12 cellular contexts compared by ENCODE assay signal in the genomic region with DNA sequence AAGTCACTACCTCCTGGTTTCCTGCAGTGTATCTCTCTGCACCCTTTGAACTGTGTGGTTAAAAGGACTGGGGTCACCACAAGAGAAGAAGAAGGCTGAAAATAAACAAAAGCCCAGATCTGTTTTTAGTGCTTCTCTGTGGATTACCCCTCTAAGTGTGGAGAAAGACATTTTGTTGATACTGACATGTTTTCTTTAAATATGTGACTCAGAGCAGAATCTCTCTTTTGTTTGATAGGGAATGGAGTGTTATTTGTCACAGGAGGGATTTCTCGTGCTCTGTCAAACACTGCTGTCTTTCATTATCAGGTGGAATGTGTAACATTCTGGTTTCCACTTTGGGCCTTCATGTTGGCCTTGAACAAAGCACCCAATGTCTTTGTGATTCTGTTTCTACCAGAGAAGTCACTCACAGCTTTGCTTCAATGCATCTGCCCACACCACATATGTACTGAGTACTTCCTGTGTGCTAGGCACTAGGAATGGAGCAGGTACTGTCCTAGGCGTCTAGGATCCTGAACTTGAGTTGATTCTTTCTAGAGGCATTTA.
DNase-seq lines count a peak whose midpoint lies in the region; ATAC-seq, FAIRE-seq and TF ChIP-seq lines count a peak whose summit lies in the region.
"Had no signal": no experiment of that assay in that cellular context is flagged by ENCODE, and none has a peak within 500 bp of the region (broad histone marks: within the 10 kb centered on the region; RNA-seq: fewer than 3 reads in every experiment).

No MANE protein-coding gene starts in this region.

- no peaks in the 10 kb centered on the region for H3K79me2 ChIP-seq in GM12878 (ENCODE audit: control insufficient read depth, insufficient read depth, low read length)
- H3K79me2 ChIP-seq: parathyroid adenoma had no signal

- SMC1A ChIA-PET in GM12878 (lab: Charles Lee; ENCODE audit: uncharacterized antibody, unreplicated experiment) = interaction anchor here (0.6 to 1.3 kb wide), 5 partner anchors 9 to 408 kb away, joined by 3 to 5 read pairs (median 4); no protein-coding TSS in a partner anchor

- 21% methylated on average over 2 of the region's 2 CpGs for WGBS in GM12878 (ENCODE audit: insufficient coverage, insufficient replicate concordance, low lambda C conversion rate, missing lambda C conversion rate)

- RAD21 ChIA-PET in GM12878 (lab: Charles Lee; ENCODE audit: unreplicated experiment) = interaction anchor here (1.5 kb wide), 1 partner anchor 22 kb away, joined by 7 read pairs; no protein-coding TSS in a partner anchor

- H3K4me1 Mint-ChIP-seq in CD8-positive, alpha-beta memory T cell = peaks cover 13 to 21% (median 16%) of the 10 kb centered on the region in 3 donors

- H3K27ac ChIP-seq in CD8-positive, alpha-beta memory T cell (ENCODE audit: low read depth, low read length) = no peak overlapping the region
- H3K27ac ChIP-seq in GM12878 (ENCODE audit: control insufficient read depth, insufficient read depth) = peak overlapping the region; percentile 1; the same call in 1 of the 2 replicates
- H3K27ac ChIP-seq: parathyroid adenoma, vagina had no signal

- peak; percentile 21 to 69; a peak in 3 of 4 replicates for TF ChIP-seq EP300 in GM12878 (IDR thresholded peaks at IDR 0.05; ENCODE audit: borderline replicate concordance in 1 of 2, control insufficient read depth in 1 of 2, low read depth in 2 of 2, low read length in 2 of 2)

- peak in 1 of 5 donors; percentile 13 for DNase-seq in CD8-positive, alpha-beta memory T cell
- DNase-seq in GM12878 (ENCODE audit: low read depth, low spot score) (peak; percentile 48), COR-L47 (lab: John Stamatoyannopoulos, UW) (no peak), NCI-H446 treated with DMSO at 0.1 percent for 48 hours (lab: John Stamatoyannopoulos, UW) (no peak)
- DNase-seq: KG1, NCI-H748 treated with DMSO at 0.1 percent for 48 hours had no signal

- intact Hi-C loops in GM12878 (cut with micrococcal nuclease; ENCODE audit: unreplicated experiment) = no loop called here

- H3K4me3 Mint-ChIP-seq in CD8-positive, alpha-beta memory T cell = peak overlapping the region in 4 of 7 donors; percentile 6 to 43 (median 22)

- no TSS peak for BruUV-seq in GM12878 (replicated peaks; lab: Mats Ljungman, UMichigan)

- H3K27me3 Mint-ChIP-seq in CD8-positive, alpha-beta memory T cell = peaks cover 0 to 2% of the 10 kb centered on the region in 2 donors

- CTCF ChIA-PET in CD8-positive, alpha-beta memory T cell (lab: Charles Lee) = no interaction called here
- CTCF ChIA-PET in GM12878 (lab: Yijun Ruan, JAX) = interaction anchor here (1.4 kb wide), 1 partner anchor 39 kb away, joined by 3 read pairs; no protein-coding TSS in a partner anchor

- no peak for TF ChIP-seq RAD21 in GM12878 (IDR thresholded peaks at IDR 0.05; ENCODE audit: insufficient read depth, low read depth, low read length)

- no peak overlapping the region for H2AFZ ChIP-seq in GM12878 (ENCODE audit: control insufficient read depth, low read depth, low read length)
- H2AFZ ChIP-seq: parathyroid adenoma had no signal

- no peaks in the 10 kb centered on the region for H3K9me3 ChIP-seq in CD8-positive, alpha-beta memory T cell (ENCODE audit: low read length)
- no peaks in the 10 kb centered on the region; the same call in 2 of the 3 replicates for H3K9me3 ChIP-seq in GM12878 (replicated peaks; ENCODE audit: control insufficient read depth, insufficient read depth, low read length)
- H3K9me3 ChIP-seq: vagina had no signal

- no peaks in the 10 kb centered on the region for H4K20me1 ChIP-seq in GM12878 (ENCODE audit: control insufficient read depth, insufficient read depth)

- no peak for TF ChIP-seq POLR2A in GM12878 (IDR thresholded peaks at IDR 0.05; ENCODE audit: low read depth, low read length)

- H3K9ac ChIP-seq in GM12878 (ENCODE audit: control insufficient read depth, insufficient read depth, low read length) = no peak overlapping the region
- H3K9ac ChIP-seq: parathyroid adenoma had no signal

- H3K36me3 ChIP-seq in CD8-positive, alpha-beta memory T cell (ENCODE audit: insufficient read depth, low read length) = no peaks in the 10 kb centered on the region
- peaks cover 0 to 21% of the 10 kb centered on the region in 2 experiments; a peak in 3 of 4 replicates for H3K36me3 ChIP-seq in GM12878 (ENCODE audit: control insufficient read depth in 2 of 2, insufficient read depth in 2 of 2, low read length in 1 of 2)
- H3K36me3 ChIP-seq: vagina had no signal

- H3K4me3 ChIP-seq in CD8-positive, alpha-beta memory T cell (ENCODE audit: low read length) = no peak overlapping the region
- H3K4me3 ChIP-seq in GM12878 = no peak overlapping the region
- H3K4me3 ChIP-seq: vagina had no signal

- peaks cover 13% of the 10 kb centered on the region for H3K4me1 ChIP-seq in CD8-positive, alpha-beta memory T cell (ENCODE audit: insufficient read depth, low read length)
- H3K4me1 ChIP-seq in GM12878 (ENCODE audit: control insufficient read depth, insufficient read depth, low read length) = peaks cover 39% of the 10 kb centered on the region
- H3K4me1 ChIP-seq: parathyroid adenoma, vagina had no signal

- no peak for FAIRE-seq in GM12878 (lab: Jason Lieb, UNC)

- TF ChIP-seq CTCF in GM12878 (IDR thresholded peaks at IDR 0.05 in 2 of 3, conservative IDR thresholded peaks at IDR 0.05 in 1 of 3; ENCODE audit: control insufficient read depth in 2 of 3, extremely low read depth in 1 of 3, insufficient read depth in 1 of 3, low read depth in 3 of 3, low read length in 3 of 3) = no peak

- peak overlapping the region in 6 of 8 donors; percentile 26 to 85 (median 48) for H3K27ac Mint-ChIP-seq in CD8-positive, alpha-beta memory T cell

- ATAC-seq in GM18909 (IDR thresholded peaks at IDR 0.05; ENCODE audit: poor library complexity, unreplicated experiment) (peak; percentile 69), HG03460 (IDR thresholded peaks at IDR 0.05; ENCODE audit: unreplicated experiment) (peak; percentile 70), GM12878 (peak; percentile 60), GM18867 (IDR thresholded peaks at IDR 0.05; ENCODE audit: unreplicated experiment) (no peak), HG03457 (IDR thresholded peaks at IDR 0.05; ENCODE audit: unreplicated experiment) (no peak)

- in situ Hi-C loops in GM12878 (cut with MboI) = no loop called here

- H3K27me3 ChIP-seq in CD8-positive, alpha-beta memory T cell (ENCODE audit: insufficient read depth, low read length, poor library complexity, severe bottlenecking) = no peaks in the 10 kb centered on the region
- H3K27me3 ChIP-seq in GM12878 (replicated peaks in 1 of 2; ENCODE audit: control insufficient read depth in 2 of 2, insufficient read depth in 2 of 2, low read length in 1 of 2) = no peaks in the 10 kb centered on the region
- H3K27me3 ChIP-seq: vagina had no signal

- POLR2A ChIA-PET in CD8-positive, alpha-beta memory T cell (lab: Charles Lee) = no interaction called here
- POLR2A ChIA-PET in GM12878 (lab: Charles Lee) = interaction anchor here (0.8 kb wide), 1 partner anchor 79 kb away, joined by 3 read pairs; no protein-coding TSS in a partner anchor

- no peak overlapping the region for H3K4me2 ChIP-seq in GM12878 (ENCODE audit: control insufficient read depth, insufficient read depth)

- no peaks in the 10 kb centered on the region for H3K9me3 Mint-ChIP-seq in CD8-positive, alpha-beta memory T cell

- H3K36me3 Mint-ChIP-seq in CD8-positive, alpha-beta memory T cell = peaks cover 16 to 33% (median 33%) of the 10 kb centered on the region in 3 donors

TF ChIP-seq in GM12878, 131 proteins besides CTCF, POLR2A, EP300 and RAD21 (continues in another document):
- no peak for TF ChIP-seq SREBF2 (IDR thresholded peaks at IDR 0.05; ENCODE audit: low read length)
- no peak for TF ChIP-seq MAX (IDR thresholded peaks at IDR 0.05; ENCODE audit: low read depth, low read length)
- no peak for TF ChIP-seq ETV6 (conservative IDR thresholded peaks at IDR 0.05 in 1 of 2, IDR thresholded peaks at IDR 0.05 in 1 of 2; ENCODE audit: borderline replicate concordance in 1 of 2, low read depth in 1 of 2)
- TF ChIP-seq, protein P1, sequence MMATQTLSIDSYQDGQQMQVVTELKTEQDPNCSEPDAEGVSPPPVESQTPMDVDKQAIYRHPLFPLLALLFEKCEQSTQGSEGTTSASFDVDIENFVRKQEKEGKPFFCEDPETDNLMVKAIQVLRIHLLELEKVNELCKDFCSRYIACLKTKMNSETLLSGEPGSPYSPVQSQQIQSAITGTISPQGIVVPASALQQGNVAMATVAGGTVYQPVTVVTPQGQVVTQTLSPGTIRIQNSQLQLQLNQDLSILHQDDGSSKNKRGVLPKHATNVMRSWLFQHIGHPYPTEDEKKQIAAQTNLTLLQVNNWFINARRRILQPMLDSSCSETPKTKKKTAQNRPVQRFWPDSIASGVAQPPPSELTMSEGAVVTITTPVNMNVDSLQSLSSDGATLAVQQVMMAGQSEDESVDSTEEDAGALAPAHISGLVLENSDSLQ (IDR thresholded peaks at IDR 0.05) = peak; percentile 79
- no peak for TF ChIP-seq JUND (IDR thresholded peaks at IDR 0.05; ENCODE audit: low read depth, low read length)
- TF ChIP-seq ZBTB11 (CRISPR knock-in tag; IDR thresholded peaks at IDR 0.05) = no peak
- TF ChIP-seq IKZF1 (conservative IDR thresholded peaks at IDR 0.05) = peak; percentile 74

Comparison
In these comparisons a context has a peak if more than half of its experiments do, and no peak if none do; other contexts are left out.
1. ATAC-seq: peak in GM18909 (single experiment), HG03460 (single experiment) and GM12878 (single experiment); none in GM18867 (single experiment) and HG03457 (single experiment).